13 cellular contexts compared by ENCODE assay signal in genomic region chr22:21868651-21869050, GRCh38. TPM values are rescaled to one million over a fixed set of nuclear protein-coding genes. Genes with fewer than 3 reads are reported as not detected.
A peak's percentile ranks its signal among the peaks of the same experiment; 100 is the strongest.
DNase-seq lines count a peak whose midpoint lies in the region; ATAC-seq, FAIRE-seq and TF ChIP-seq lines count a peak whose summit lies in the region.
"Had no signal": no experiment of that assay in that cellular context is flagged by ENCODE, and none has a peak within 500 bp of the region (broad histone marks: within the 10 kb centered on the region; RNA-seq: fewer than 3 reads in every experiment).

No MANE protein-coding gene starts in this region.

- no peaks in the 10 kb centered on the region for H3K27me3 ChIP-seq in upper lobe of left lung

- H3K4me1 ChIP-seq in upper lobe of left lung: peaks cover 24 to 32% (median 28%) of the 10 kb centered on the region in 4 donors

- no peak for TF ChIP-seq POLR2A in upper lobe of left lung (IDR thresholded peaks at IDR 0.05)

- no peaks in the 10 kb centered on the region for H3K36me3 ChIP-seq in upper lobe of left lung

- POLR2A ChIA-PET in activated CD4-positive, alpha-beta memory T cell treated with anti-CD3 and anti-CD28 coated beads for 36 hours (lab: Charles Lee): interaction anchor here (1.7 kb wide), 1 partner anchor 105 kb away, joined by 9 read pairs; no protein-coding TSS in a partner anchor
- POLR2A ChIA-PET in GM10248 (lab: Yijun Ruan, JAX): no interaction called here

- FAIRE-seq in GM19239 (lab: Jason Lieb, UNC): no peak
- FAIRE-seq: islet of Langerhans had no signal

- intact Hi-C loops in activated CD4-positive, alpha-beta memory T cell treated with anti-CD3 and anti-CD28 coated beads for 36 hours (cut with micrococcal nuclease): loop anchor here (1.0 to 5.0 kb wide), 3 partner anchors 9 to 106 kb away; partner anchors contain the start of gene PPM1F

- H3K27ac ChIP-seq in upper lobe of left lung: peak overlapping the region in 2 of 4 donors; percentile 93 to 94

- H3K9me3 ChIP-seq in upper lobe of left lung: no peaks in the 10 kb centered on the region

- no peak for TF ChIP-seq CTCF in upper lobe of left lung (IDR thresholded peaks at IDR 0.05)
- no peak for TF ChIP-seq CTCF in GM10248 (IDR thresholded peaks at IDR 0.05; ENCODE audit: control extremely low read depth, extremely low read depth, low read depth, missing control alignments)

- no peak for ATAC-seq in upper lobe of left lung (ENCODE audit: low FRiP score in 2 of 2)

- peak overlapping the region; percentile 95 for H3K27ac Mint-ChIP-seq in activated naive CD4-positive, alpha-beta T cell treated with anti-CD3 and anti-CD28 coated beads, Interleukin-2, amount 50 U/mL, for 24 hours
- H3K27ac Mint-ChIP-seq in activated CD4-positive, alpha-beta memory T cell treated with anti-CD3 and anti-CD28 coated beads for 36 hours: no peak overlapping the region
- peak overlapping the region; percentile 95 to 98 (median 98) for H3K27ac Mint-ChIP-seq in immature natural killer cell

- DNase-seq in activated naive CD4-positive, alpha-beta T cell (lab: John Stamatoyannopoulos, UW): no peak
- no peak for DNase-seq in activated CD4-positive, alpha-beta memory T cell treated with anti-CD3 and anti-CD28 coated beads for 36 hours
- DNase-seq in immature natural killer cell (no peak), upper lobe of left lung (no peak), GM10248 (ENCODE audit: extremely low spot score) (no peak), NCI-H524 treated with DMSO at 0.1 percent for 48 hours (lab: John Stamatoyannopoulos, UW) (no peak), GM19239 (ENCODE audit: insufficient read length, low spot score) (no peak)
- DNase-seq: anterior cingulate cortex; NCI-H1694; stimulated activated CD4-positive, alpha-beta T cell treated with anti-CD3 and anti-CD28 coated beads, Interleukin-2, amount 100 ng/mL, for 48 hours; WERI-Rb-1 had no signal

- no peaks in the 10 kb centered on the region for H3K9me3 Mint-ChIP-seq in activated naive CD4-positive, alpha-beta T cell treated with anti-CD3 and anti-CD28 coated beads, Interleukin-2, amount 50 U/mL, for 24 hours
- H3K9me3 Mint-ChIP-seq in activated CD4-positive, alpha-beta memory T cell treated with anti-CD3 and anti-CD28 coated beads for 36 hours: no peaks in the 10 kb centered on the region
- no peaks in the 10 kb centered on the region for H3K9me3 Mint-ChIP-seq in immature natural killer cell

- CTCF ChIA-PET in activated CD4-positive, alpha-beta memory T cell treated with anti-CD3 and anti-CD28 coated beads for 36 hours (lab: Charles Lee): no interaction called here
- CTCF ChIA-PET in GM10248 (lab: Yijun Ruan, JAX): no interaction called here

- H3K36me3 Mint-ChIP-seq in activated naive CD4-positive, alpha-beta T cell treated with anti-CD3 and anti-CD28 coated beads, Interleukin-2, amount 50 U/mL, for 24 hours: peaks cover 6% of the 10 kb centered on the region
- peaks cover 3% of the 10 kb centered on the region for H3K36me3 Mint-ChIP-seq in activated CD4-positive, alpha-beta memory T cell treated with anti-CD3 and anti-CD28 coated beads for 36 hours
- H3K36me3 Mint-ChIP-seq in immature natural killer cell: peaks cover 0 to 8% (median 0%) of the 10 kb centered on the region in 3 donors

- WGBS in upper lobe of left lung, 2 donors: 94 to 96% methylated on average over 7 of the region's 7 CpGs

- TF ChIP-seq EP300 in upper lobe of left lung (IDR thresholded peaks at IDR 0.05): no peak

- peak overlapping the region; percentile 85 for H3K4me3 Mint-ChIP-seq in activated naive CD4-positive, alpha-beta T cell treated with anti-CD3 and anti-CD28 coated beads, Interleukin-2, amount 50 U/mL, for 24 hours
- peak overlapping the region; percentile 81 for H3K4me3 Mint-ChIP-seq in activated CD4-positive, alpha-beta memory T cell treated with anti-CD3 and anti-CD28 coated beads for 36 hours
- H3K4me3 Mint-ChIP-seq in immature natural killer cell: peak overlapping the region; percentile 82 to 92 (median 85)

- peak overlapping the region in 3 of 4 donors; percentile 71 to 94 (median 90) for H3K4me3 ChIP-seq in upper lobe of left lung

- H3K4me1 Mint-ChIP-seq in activated naive CD4-positive, alpha-beta T cell treated with anti-CD3 and anti-CD28 coated beads, Interleukin-2, amount 50 U/mL, for 24 hours: peaks cover 40% of the 10 kb centered on the region
- peaks cover 30% of the 10 kb centered on the region for H3K4me1 Mint-ChIP-seq in activated CD4-positive, alpha-beta memory T cell treated with anti-CD3 and anti-CD28 coated beads for 36 hours (ENCODE audit: low read depth)
- H3K4me1 Mint-ChIP-seq in immature natural killer cell: peaks cover 41 to 46% of the 10 kb centered on the region in 2 donors

- no peaks in the 10 kb centered on the region for H3K27me3 Mint-ChIP-seq in activated naive CD4-positive, alpha-beta T cell treated with anti-CD3 and anti-CD28 coated beads, Interleukin-2, amount 50 U/mL, for 24 hours
- H3K27me3 Mint-ChIP-seq in activated CD4-positive, alpha-beta memory T cell treated with anti-CD3 and anti-CD28 coated beads for 36 hours: peaks cover 9% of the 10 kb centered on the region
- H3K27me3 Mint-ChIP-seq in immature natural killer cell (ENCODE audit: low read depth in 3 of 3): peaks cover 4 to 20% (median 8%) of the 10 kb centered on the region in 3 donors

RNA-seq across cellular contexts. Expression of gene MAPK1, which starts 1.2 kb away (rescaled TPM):
- 10 to 100 TPM; 70.2 to 75.6 TPM for total RNA-seq in activated CD4-positive, alpha-beta memory T cell treated with anti-CD3 and anti-CD28 coated beads for 36 hours
- 100 to 1,000 TPM; 151 to 168 (median 162) TPM for polyA plus RNA-seq in immature natural killer cell
- total RNA-seq in upper lobe of left lung: 100 to 1,000 TPM in 2 of 6 donors, 10 to 100 TPM in 4; 50.2 to 180 (median 65.9) TPM
